In the genomic region with DNA sequence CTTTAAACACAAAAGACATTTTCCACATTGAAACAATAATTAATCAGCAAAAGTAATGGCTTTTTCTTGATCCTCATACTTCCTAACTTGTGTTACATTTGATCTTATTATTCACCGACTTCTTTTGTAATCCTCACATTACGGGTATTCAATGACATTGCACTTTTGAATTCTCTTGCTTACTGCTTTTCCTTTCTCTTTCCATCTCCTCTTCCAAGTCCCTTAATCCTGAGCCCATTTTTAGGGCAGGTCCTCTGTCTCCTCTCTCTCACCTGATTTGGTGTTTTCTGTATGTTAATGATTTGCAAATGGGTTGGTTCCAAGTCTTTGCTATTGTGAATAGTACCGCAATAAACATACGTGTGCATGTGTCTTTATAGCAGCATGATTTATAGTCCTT, we compare ENCODE assay signal across 1 cellular context.
TF ChIP-seq lines count a peak whose summit lies in the region.

No MANE protein-coding gene starts in this region.

TF ChIP-seq in HepG2, 621 proteins besides CTCF, POLR2A, EP300 and RAD21:
- TF ChIP-seq ZNF570 (CRISPR knock-in tag; IDR thresholded peaks at IDR 0.05; ENCODE audit: borderline replicate concordance) (no peak), MAFK (conservative IDR thresholded peaks at IDR 0.05 in 1 of 2, IDR thresholded peaks at IDR 0.05 in 1 of 2; ENCODE audit: low read length in 2 of 2) (0 out of 4 replicates have a peak, but pooled peaks of 1 of the 2 experiments have one; percentile 1), CBX5 (CRISPR knock-in tag; IDR thresholded peaks at IDR 0.05; ENCODE audit: borderline replicate concordance) (no peak), ZNF276 (CRISPR knock-in tag; IDR thresholded peaks at IDR 0.05; ENCODE audit: low read depth) (no peak), ZNF563 (CRISPR knock-in tag; IDR thresholded peaks at IDR 0.05) (no peak), NFE2L2 (IDR thresholded peaks at IDR 0.05; ENCODE audit: low read length) (peak; percentile 53; the same call in 1 of the 2 replicates), HMGXB4 (CRISPR knock-in tag; IDR thresholded peaks at IDR 0.05; ENCODE audit: borderline replicate concordance in 1 of 2, low read depth in 1 of 2) (no peak), CBFB (CRISPR knock-in tag; IDR thresholded peaks at IDR 0.05) (no peak), ZNF30 (CRISPR knock-in tag; IDR thresholded peaks at IDR 0.05) (no peak), SRSF1 (optimal IDR thresholded peaks at IDR 0.05; ENCODE audit: low read depth, low read length) (no peak), TMF1 (CRISPR knock-in tag; IDR thresholded peaks at IDR 0.05; ENCODE audit: low read depth) (no peak)
